Comparison of ENCODE assay signal across 16 cellular contexts in genomic region chr2:128520340-128520739, GRCh38.
DNase-seq lines count a peak whose midpoint lies in the region; ATAC-seq lines count a peak whose summit lies in the region.
"Had no signal": no experiment of that assay in that cellular context is flagged by ENCODE, and none has a peak within 500 bp of the region (broad histone marks: within the 10 kb centered on the region; RNA-seq: fewer than 3 reads in every experiment).

No MANE protein-coding gene starts in this region.

- DNase-seq in putamen (ENCODE audit: low spot score) (no peak), NCI-H446 (lab: John Stamatoyannopoulos, UW) (no peak)
- DNase-seq: activated CD4-positive, alpha-beta T cell treated with anti-CD3 and anti-CD28 coated beads, Interleukin-2, amount 50 U/mL, for 4 hours; amniotic stem cell; GDM1; H7; lower lobe of right lung; naive thymus-derived CD8-positive, alpha-beta T cell; NCI-H1105 treated with DMSO at 0.1 percent for 48 hours; NCI-H2171 treated with DMSO at 0.1 percent for 48 hours had no signal

- ATAC-seq in GM18511 (IDR thresholded peaks at IDR 0.05; ENCODE audit: unreplicated experiment) (peak; percentile 24), GM19372 (IDR thresholded peaks at IDR 0.05; ENCODE audit: low read depth, unreplicated experiment) (peak; percentile 10), HG03432 (IDR thresholded peaks at IDR 0.05; ENCODE audit: unreplicated experiment) (peak; percentile 14), esophagus mucosa (peak; percentile 14), HG02884 (IDR thresholded peaks at IDR 0.05; ENCODE audit: unreplicated experiment) (no peak)
- ATAC-seq: gastroesophageal sphincter; naive thymus-derived CD8-positive, alpha-beta T cell had no signal
